ENCODE assay signal across 1 cellular context in the genomic region with DNA sequence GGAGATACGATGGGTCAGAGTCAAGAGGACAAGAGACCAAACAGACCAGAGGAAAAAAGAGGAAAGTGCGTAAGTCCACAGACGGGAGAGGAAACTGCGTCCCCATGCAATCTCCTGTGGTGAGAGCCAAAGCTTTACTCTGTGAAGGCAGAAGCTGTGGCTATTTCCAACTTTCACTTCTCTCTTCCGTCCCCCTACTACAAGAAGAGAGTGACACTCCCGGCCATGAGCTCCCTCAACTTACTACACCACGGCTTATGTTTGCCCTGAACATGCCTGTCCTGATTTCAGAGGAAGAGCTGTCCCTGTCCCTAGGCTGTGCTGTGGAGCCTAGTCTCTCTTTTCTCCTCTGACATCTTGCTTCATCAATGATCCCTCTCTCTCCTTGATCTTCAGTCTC.
TF ChIP-seq lines count a peak whose summit lies in the region.

No MANE protein-coding gene starts in this region.

TF ChIP-seq in WTC11, 78 proteins besides CTCF, POLR2A, EP300 and RAD21 (continued from another document):
- TF ChIP-seq, protein P1, sequence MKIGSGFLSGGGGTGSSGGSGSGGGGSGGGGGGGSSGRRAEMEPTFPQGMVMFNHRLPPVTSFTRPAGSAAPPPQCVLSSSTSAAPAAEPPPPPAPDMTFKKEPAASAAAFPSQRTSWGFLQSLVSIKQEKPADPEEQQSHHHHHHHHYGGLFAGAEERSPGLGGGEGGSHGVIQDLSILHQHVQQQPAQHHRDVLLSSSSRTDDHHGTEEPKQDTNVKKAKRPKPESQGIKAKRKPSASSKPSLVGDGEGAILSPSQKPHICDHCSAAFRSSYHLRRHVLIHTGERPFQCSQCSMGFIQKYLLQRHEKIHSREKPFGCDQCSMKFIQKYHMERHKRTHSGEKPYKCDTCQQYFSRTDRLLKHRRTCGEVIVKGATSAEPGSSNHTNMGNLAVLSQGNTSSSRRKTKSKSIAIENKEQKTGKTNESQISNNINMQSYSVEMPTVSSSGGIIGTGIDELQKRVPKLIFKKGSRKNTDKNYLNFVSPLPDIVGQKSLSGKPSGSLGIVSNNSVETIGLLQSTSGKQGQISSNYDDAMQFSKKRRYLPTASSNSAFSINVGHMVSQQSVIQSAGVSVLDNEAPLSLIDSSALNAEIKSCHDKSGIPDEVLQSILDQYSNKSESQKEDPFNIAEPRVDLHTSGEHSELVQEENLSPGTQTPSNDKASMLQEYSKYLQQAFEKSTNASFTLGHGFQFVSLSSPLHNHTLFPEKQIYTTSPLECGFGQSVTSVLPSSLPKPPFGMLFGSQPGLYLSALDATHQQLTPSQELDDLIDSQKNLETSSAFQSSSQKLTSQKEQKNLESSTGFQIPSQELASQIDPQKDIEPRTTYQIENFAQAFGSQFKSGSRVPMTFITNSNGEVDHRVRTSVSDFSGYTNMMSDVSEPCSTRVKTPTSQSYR (CRISPR knock-in tag; IDR thresholded peaks at IDR 0.05) = no peak
- TF ChIP-seq, protein P2, sequence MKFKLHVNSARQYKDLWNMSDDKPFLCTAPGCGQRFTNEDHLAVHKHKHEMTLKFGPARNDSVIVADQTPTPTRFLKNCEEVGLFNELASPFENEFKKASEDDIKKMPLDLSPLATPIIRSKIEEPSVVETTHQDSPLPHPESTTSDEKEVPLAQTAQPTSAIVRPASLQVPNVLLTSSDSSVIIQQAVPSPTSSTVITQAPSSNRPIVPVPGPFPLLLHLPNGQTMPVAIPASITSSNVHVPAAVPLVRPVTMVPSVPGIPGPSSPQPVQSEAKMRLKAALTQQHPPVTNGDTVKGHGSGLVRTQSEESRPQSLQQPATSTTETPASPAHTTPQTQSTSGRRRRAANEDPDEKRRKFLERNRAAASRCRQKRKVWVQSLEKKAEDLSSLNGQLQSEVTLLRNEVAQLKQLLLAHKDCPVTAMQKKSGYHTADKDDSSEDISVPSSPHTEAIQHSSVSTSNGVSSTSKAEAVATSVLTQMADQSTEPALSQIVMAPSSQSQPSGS (CRISPR knock-in tag; IDR thresholded peaks at IDR 0.05; ENCODE audit: borderline replicate concordance, low read depth) = no peak
- TF ChIP-seq HMGA2 (CRISPR knock-in tag; IDR thresholded peaks at IDR 0.05) (no peak), GTF2I (CRISPR knock-in tag; conservative IDR thresholded peaks at IDR 0.05) (no peak), ZNF317 (CRISPR knock-in tag; IDR thresholded peaks at IDR 0.05; ENCODE audit: borderline replicate concordance, low read depth) (no peak), JAZF1 (CRISPR knock-in tag; IDR thresholded peaks at IDR 0.05) (no peak)
- TF ChIP-seq, protein P3, sequence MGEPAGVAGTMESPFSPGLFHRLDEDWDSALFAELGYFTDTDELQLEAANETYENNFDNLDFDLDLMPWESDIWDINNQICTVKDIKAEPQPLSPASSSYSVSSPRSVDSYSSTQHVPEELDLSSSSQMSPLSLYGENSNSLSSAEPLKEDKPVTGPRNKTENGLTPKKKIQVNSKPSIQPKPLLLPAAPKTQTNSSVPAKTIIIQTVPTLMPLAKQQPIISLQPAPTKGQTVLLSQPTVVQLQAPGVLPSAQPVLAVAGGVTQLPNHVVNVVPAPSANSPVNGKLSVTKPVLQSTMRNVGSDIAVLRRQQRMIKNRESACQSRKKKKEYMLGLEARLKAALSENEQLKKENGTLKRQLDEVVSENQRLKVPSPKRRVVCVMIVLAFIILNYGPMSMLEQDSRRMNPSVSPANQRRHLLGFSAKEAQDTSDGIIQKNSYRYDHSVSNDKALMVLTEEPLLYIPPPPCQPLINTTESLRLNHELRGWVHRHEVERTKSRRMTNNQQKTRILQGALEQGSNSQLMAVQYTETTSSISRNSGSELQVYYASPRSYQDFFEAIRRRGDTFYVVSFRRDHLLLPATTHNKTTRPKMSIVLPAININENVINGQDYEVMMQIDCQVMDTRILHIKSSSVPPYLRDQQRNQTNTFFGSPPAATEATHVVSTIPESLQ (CRISPR knock-in tag; IDR thresholded peaks at IDR 0.05) = no peak
